In the genomic region with DNA sequence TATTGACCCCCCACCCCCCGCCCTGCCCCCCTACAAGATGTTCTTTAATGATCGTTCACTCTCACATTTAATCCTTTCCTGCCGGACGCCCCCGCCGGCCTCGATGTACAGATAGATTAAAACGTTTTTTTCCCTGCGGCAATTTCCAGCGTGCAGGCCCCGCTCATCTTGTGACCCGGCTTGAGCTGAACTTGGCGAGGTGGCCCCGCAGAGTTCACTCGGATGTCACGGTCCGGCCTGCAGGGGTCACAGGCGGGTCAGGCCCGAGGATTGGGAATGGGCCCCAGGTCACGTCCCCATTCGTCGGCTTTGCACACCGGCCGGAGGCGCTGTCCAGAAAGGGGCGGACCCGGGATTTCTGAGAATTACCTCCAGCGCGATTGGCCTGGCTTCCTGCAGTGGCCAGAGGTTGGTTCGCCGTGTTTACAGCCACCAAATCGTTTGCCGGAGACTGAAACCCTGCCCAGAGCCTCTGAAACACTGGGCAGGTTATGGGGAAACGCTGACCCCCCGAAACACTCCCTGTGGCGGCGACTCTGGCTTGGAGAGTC, we compare ENCODE assay signal across 8 cellular contexts. TPM values are rescaled to one million over a fixed set of nuclear protein-coding genes. Genes with fewer than 3 reads are reported as not detected.
DNase-seq lines count a peak whose midpoint lies in the region; ATAC-seq and TF ChIP-seq lines count a peak whose summit lies in the region.

No MANE protein-coding gene starts in this region.

- TF ChIP-seq RAD21 in SK-N-SH (IDR thresholded peaks at IDR 0.05; ENCODE audit: low read length): no peak

- no peak overlapping the region for H3K4me3 Mint-ChIP-seq in glutamatergic neuron (ENCODE audit: unreplicated experiment)
- no peak overlapping the region for H3K4me3 Mint-ChIP-seq in activated CD4-positive, alpha-beta T cell treated with anti-CD3 and anti-CD28 coated beads for 36 hours

- H3K4me2 ChIP-seq in SK-N-SH: peak overlapping the region; percentile 80

- no peaks in the 10 kb centered on the region for H3K36me3 ChIP-seq in SK-N-SH (replicated peaks in 1 of 2; ENCODE audit: control insufficient read depth in 1 of 2, insufficient read depth in 2 of 2, low read length in 1 of 2)

- H3K27ac ChIP-seq in SK-N-SH (ENCODE audit: low read depth in 2 of 2, low read length in 1 of 2): no peak overlapping the region

- H3K9me3 Mint-ChIP-seq in glutamatergic neuron (ENCODE audit: unreplicated experiment): peaks cover 16% of the 10 kb centered on the region
- no peaks in the 10 kb centered on the region for H3K9me3 Mint-ChIP-seq in activated CD4-positive, alpha-beta T cell treated with anti-CD3 and anti-CD28 coated beads for 36 hours (ENCODE audit: low read depth)

- DNase-seq in GM13977 (ENCODE audit: low spot score): peak; percentile 59
- peak; percentile 80 for DNase-seq in SK-N-SH
- peak; percentile 53 for DNase-seq in glutamatergic neuron
- DNase-seq in retinal pigment epithelial cell (ENCODE audit: low read depth): no peak
- DNase-seq in activated CD4-positive, alpha-beta T cell treated with anti-CD3 and anti-CD28 coated beads for 36 hours: no peak
- DNase-seq in amygdala (lab: John Stamatoyannopoulos, UW): no peak

- POLR2A ChIA-PET in SK-N-SH (lab: Yijun Ruan, JAX): no interaction called here
- POLR2A ChIA-PET in activated CD4-positive, alpha-beta T cell treated with anti-CD3 and anti-CD28 coated beads for 36 hours (lab: Charles Lee): no interaction called here

- 13% methylated on average over 26 of the region's 37 CpGs for WGBS in SK-N-SH (ENCODE audit: low lambda C conversion rate)

- no peaks in the 10 kb centered on the region for H3K9me3 ChIP-seq in SK-N-SH

- no peak for ATAC-seq in activated CD4-positive, alpha-beta T cell treated with anti-CD3 and anti-CD28 coated beads for 36 hours
- no peak for ATAC-seq in GM18858 (IDR thresholded peaks at IDR 0.05; ENCODE audit: unreplicated experiment)
- ATAC-seq in GM18861 (IDR thresholded peaks at IDR 0.05; ENCODE audit: unreplicated experiment): no peak

- H4K20me1 ChIP-seq in SK-N-SH (ENCODE audit: insufficient read depth): no peaks in the 10 kb centered on the region

- H3F3A ChIP-seq in SK-N-SH (replicated peaks; ENCODE audit: insufficient read depth): peaks cover 2% of the 10 kb centered on the region

- intact Hi-C loops in activated CD4-positive, alpha-beta T cell treated with anti-CD3 and anti-CD28 coated beads for 36 hours (cut with DNase I, micrococcal nuclease): loop anchor here (5.0 kb wide), 2 partner anchors 184 to 379 kb away; no protein-coding TSS in a partner anchor

- peaks cover 68% of the 10 kb centered on the region for H3K27me3 ChIP-seq in SK-N-SH (ENCODE audit: insufficient read depth)

- H3K4me1 ChIP-seq in SK-N-SH (ENCODE audit: control insufficient read depth in 1 of 2, insufficient read depth in 2 of 2, low read depth in 1 of 2, low read length in 1 of 2): peaks cover 0 to 39% of the 10 kb centered on the region in 2 experiments; a peak in 1 of 4 replicates

- peaks cover 7% of the 10 kb centered on the region for H3K4me1 Mint-ChIP-seq in glutamatergic neuron (ENCODE audit: low read depth, unreplicated experiment)
- H3K4me1 Mint-ChIP-seq in activated CD4-positive, alpha-beta T cell treated with anti-CD3 and anti-CD28 coated beads for 36 hours: peaks cover 32% of the 10 kb centered on the region

- peaks cover 46% of the 10 kb centered on the region for H3K27me3 Mint-ChIP-seq in glutamatergic neuron (ENCODE audit: unreplicated experiment)
- peaks cover 72% of the 10 kb centered on the region for H3K27me3 Mint-ChIP-seq in activated CD4-positive, alpha-beta T cell treated with anti-CD3 and anti-CD28 coated beads for 36 hours

- no peaks in the 10 kb centered on the region for H3K79me2 ChIP-seq in SK-N-SH (ENCODE audit: insufficient read depth)

- no peak for TF ChIP-seq CTCF in GM13977 (IDR thresholded peaks at IDR 0.05; ENCODE audit: extremely low read depth, insufficient read depth, missing control alignments)
- peak; percentile 16; the same call in 1 of the 2 replicates for TF ChIP-seq CTCF in SK-N-SH (IDR thresholded peaks at IDR 0.05)
- TF ChIP-seq CTCF in glutamatergic neuron (IDR thresholded peaks at IDR 0.05; ENCODE audit: partially characterized antibody, unreplicated experiment): no peak
- no peak for TF ChIP-seq CTCF in retinal pigment epithelial cell (conservative IDR thresholded peaks at IDR 0.05; ENCODE audit: low read depth, low read length)

- H2AFZ ChIP-seq in SK-N-SH (ENCODE audit: low read depth): no peak overlapping the region

- no peak overlapping the region for H3K9ac ChIP-seq in SK-N-SH

- H3K4me3 ChIP-seq in SK-N-SH (ENCODE audit: low read depth in 2 of 2, low read length in 1 of 2) (peak overlapping the region; percentile 53 to 58), retinal pigment epithelial cell (ENCODE audit: low read length) (peak overlapping the region; percentile 58)

- no peaks in the 10 kb centered on the region for H3K9me2 ChIP-seq in SK-N-SH

- in situ Hi-C loops in GM13977 (cut with MboI; ENCODE audit: low pct_unique_long_range_greater_than_20kb, low sequenced_read_pairs, unreplicated experiment): loop anchor here (10.0 kb wide), 1 partner anchor 283 kb away; no protein-coding TSS in a partner anchor

- no peaks in the 10 kb centered on the region for H3K36me3 Mint-ChIP-seq in glutamatergic neuron (ENCODE audit: unreplicated experiment)
- H3K36me3 Mint-ChIP-seq in activated CD4-positive, alpha-beta T cell treated with anti-CD3 and anti-CD28 coated beads for 36 hours (ENCODE audit: low read depth): no peaks in the 10 kb centered on the region

- H3K27ac Mint-ChIP-seq in glutamatergic neuron (ENCODE audit: unreplicated experiment): no peak overlapping the region
- H3K27ac Mint-ChIP-seq in activated CD4-positive, alpha-beta T cell treated with anti-CD3 and anti-CD28 coated beads for 36 hours: no peak overlapping the region

- TF ChIP-seq EP300 in SK-N-SH (IDR thresholded peaks at IDR 0.05; ENCODE audit: borderline replicate concordance in 1 of 2, low read depth in 1 of 2, low read length in 1 of 2): no peak

- CTCF ChIA-PET in SK-N-SH (lab: Yijun Ruan, JAX): interaction anchor here (0.6 to 2.9 kb wide), 5 partner anchors 9 to 281 kb away, joined by 3 to 21 read pairs (median 4); no protein-coding TSS in a partner anchor
- CTCF ChIA-PET in activated CD4-positive, alpha-beta T cell treated with anti-CD3 and anti-CD28 coated beads for 36 hours (lab: Charles Lee): interaction anchor here (0.6 to 2.4 kb wide), 4 partner anchors 10 to 15 kb away, joined by 3 to 6 read pairs (median 4); no protein-coding TSS in a partner anchor

TF ChIP-seq in SK-N-SH, 30 proteins besides CTCF, POLR2A, EP300 and RAD21 (continues in another document):
- TF ChIP-seq, protein P1, sequence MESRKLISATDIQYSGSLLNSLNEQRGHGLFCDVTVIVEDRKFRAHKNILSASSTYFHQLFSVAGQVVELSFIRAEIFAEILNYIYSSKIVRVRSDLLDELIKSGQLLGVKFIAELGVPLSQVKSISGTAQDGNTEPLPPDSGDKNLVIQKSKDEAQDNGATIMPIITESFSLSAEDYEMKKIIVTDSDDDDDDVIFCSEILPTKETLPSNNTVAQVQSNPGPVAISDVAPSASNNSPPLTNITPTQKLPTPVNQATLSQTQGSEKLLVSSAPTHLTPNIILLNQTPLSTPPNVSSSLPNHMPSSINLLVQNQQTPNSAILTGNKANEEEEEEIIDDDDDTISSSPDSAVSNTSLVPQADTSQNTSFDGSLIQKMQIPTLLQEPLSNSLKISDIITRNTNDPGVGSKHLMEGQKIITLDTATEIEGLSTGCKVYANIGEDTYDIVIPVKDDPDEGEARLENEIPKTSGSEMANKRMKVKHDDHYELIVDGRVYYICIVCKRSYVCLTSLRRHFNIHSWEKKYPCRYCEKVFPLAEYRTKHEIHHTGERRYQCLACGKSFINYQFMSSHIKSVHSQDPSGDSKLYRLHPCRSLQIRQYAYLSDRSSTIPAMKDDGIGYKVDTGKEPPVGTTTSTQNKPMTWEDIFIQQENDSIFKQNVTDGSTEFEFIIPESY (IDR thresholded peaks at IDR 0.05; ENCODE audit: borderline replicate concordance, low read depth): no peak
- TF ChIP-seq, protein P2, sequence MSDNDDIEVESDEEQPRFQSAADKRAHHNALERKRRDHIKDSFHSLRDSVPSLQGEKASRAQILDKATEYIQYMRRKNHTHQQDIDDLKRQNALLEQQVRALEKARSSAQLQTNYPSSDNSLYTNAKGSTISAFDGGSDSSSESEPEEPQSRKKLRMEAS (IDR thresholded peaks at IDR 0.05; ENCODE audit: low read depth): no peak
- no peak for TF ChIP-seq MXI1 (IDR thresholded peaks at IDR 0.05; ENCODE audit: low read depth, low read length)
- no peak for TF ChIP-seq RCOR1 (IDR thresholded peaks at IDR 0.05; ENCODE audit: low read length)
- TF ChIP-seq GATA2 (CRISPR knock-in tag; IDR thresholded peaks at IDR 0.05): 0 out of 2 replicates have a peak, but pooled peaks have one; percentile 12
- TF ChIP-seq RXRA (IDR thresholded peaks at IDR 0.05; ENCODE audit: borderline replicate concordance, low read depth): peak; percentile 62; the same call in 1 of the 2 replicates
- TF ChIP-seq PBX3 (IDR thresholded peaks at IDR 0.05): no peak

RNA-seq across cellular contexts. Expression of gene CYP26A1, which starts 1.9 kb away (rescaled TPM):
- polyA plus RNA-seq in SK-N-SH (2012; rRNA removed): not detected in 2 replicates
- polyA plus RNA-seq in SK-N-SH (2012; cell fraction: cytosol; rRNA removed): not detected in 2 replicates
- 0.11 TPM in 1 of 2 replicates, not detected in the other for polyA plus RNA-seq in SK-N-SH (2012; cell fraction: nucleus; rRNA removed)
- 4.2 TPM for total RNA-seq in glutamatergic neuron (ENCODE audit: unreplicated experiment)
- not detected for total RNA-seq in activated CD4-positive, alpha-beta T cell treated with anti-CD3 and anti-CD28 coated beads for 36 hours

RNA-seq across cellular contexts. Expression of gene CYP26C1, which starts 11.2 kb away (rescaled TPM):
- polyA plus RNA-seq in SK-N-SH (2012; rRNA removed): not detected in 2 replicates
- not detected in 2 replicates for polyA plus RNA-seq in SK-N-SH (2012; cell fraction: cytosol; rRNA removed)
- polyA plus RNA-seq in SK-N-SH (2012; cell fraction: nucleus; rRNA removed): not detected in 2 replicates
- total RNA-seq in glutamatergic neuron (ENCODE audit: unreplicated experiment): 0.10 TPM
- total RNA-seq in activated CD4-positive, alpha-beta T cell treated with anti-CD3 and anti-CD28 coated beads for 36 hours: under 1 TPM; 0.05 to 0.09 TPM

Comparison
In these comparisons a context has a peak if more than half of its experiments do, and no peak if none do; other contexts are left out.
1. DNase-seq: peak in GM13977 (single experiment), SK-N-SH (single experiment) and glutamatergic neuron (single experiment); none in retinal pigment epithelial cell (single experiment), activated CD4-positive, alpha-beta T cell treated with anti-CD3 and anti-CD28 coated beads for 36 hours (single experiment) and amygdala (0 of 56).